In genomic region chr20:36860811-36861624, GRCh38 we compare ENCODE assay signal across 9 cellular contexts. TPM values are rescaled to one million over a fixed set of nuclear protein-coding genes. Genes with fewer than 3 reads are reported as not detected.
A peak's percentile ranks its signal among the peaks of the same experiment; 100 is the strongest.
DNase-seq lines count a peak whose midpoint lies in the region; ATAC-seq and TF ChIP-seq lines count a peak whose summit lies in the region.
"Had no signal": no experiment of that assay in that cellular context is flagged by ENCODE, and none has a peak within 500 bp of the region (broad histone marks: within the 10 kb centered on the region; RNA-seq: fewer than 3 reads in every experiment).

No MANE protein-coding gene starts in this region.

- H3K27ac ChIP-seq in naive thymus-derived CD4-positive, alpha-beta T cell (ENCODE audit: low read depth, low read length): no peak overlapping the region

- intact Hi-C loops in naive thymus-derived CD4-positive, alpha-beta T cell (cut with micrococcal nuclease): loop anchor here (5.0 to 10.0 kb wide), 3 partner anchors 34 to 249 kb away; no protein-coding TSS in a partner anchor

- H3K27me3 Mint-ChIP-seq in IgD-negative memory B cell (no peaks in the 10 kb centered on the region), chondrocyte (ENCODE audit: low read depth) (no peaks in the 10 kb centered on the region)
- peaks cover 0 to 38% (median 8%) of the 10 kb centered on the region in 5 donors for H3K27me3 Mint-ChIP-seq in naive thymus-derived CD4-positive, alpha-beta T cell

- H3K27me3 ChIP-seq in naive thymus-derived CD4-positive, alpha-beta T cell (ENCODE audit: control insufficient read depth in 2 of 2, insufficient read depth in 2 of 2, low read length in 2 of 2): no peaks in the 10 kb centered on the region

- H3K36me3 Mint-ChIP-seq in IgD-negative memory B cell (no peaks in the 10 kb centered on the region), chondrocyte (ENCODE audit: low read depth) (no peaks in the 10 kb centered on the region)
- peaks cover 0 to 4% (median 0%) of the 10 kb centered on the region in 5 donors for H3K36me3 Mint-ChIP-seq in naive thymus-derived CD4-positive, alpha-beta T cell

- H3K9me3 Mint-ChIP-seq in IgD-negative memory B cell (no peaks in the 10 kb centered on the region), chondrocyte (ENCODE audit: low read depth) (no peaks in the 10 kb centered on the region)
- H3K9me3 Mint-ChIP-seq in naive thymus-derived CD4-positive, alpha-beta T cell: no peaks in the 10 kb centered on the region

- TF ChIP-seq CTCF in AG04449 (IDR thresholded peaks at IDR 0.05; ENCODE audit: insufficient read depth, low read length, missing control alignments): no peak
- no peak for TF ChIP-seq CTCF in chondrocyte (IDR thresholded peaks at IDR 0.05)
- TF ChIP-seq CTCF in GM10266 (IDR thresholded peaks at IDR 0.05; ENCODE audit: control insufficient read depth, insufficient read depth, low read depth, missing control alignments): no peak

- peaks cover 13 to 50% (median 32%) of the 10 kb centered on the region in 3 donors for H3K4me1 Mint-ChIP-seq in IgD-negative memory B cell
- peaks cover 60% of the 10 kb centered on the region for H3K4me1 Mint-ChIP-seq in chondrocyte (ENCODE audit: low read depth)
- peaks cover 16 to 32% (median 26%) of the 10 kb centered on the region in 7 donors for H3K4me1 Mint-ChIP-seq in naive thymus-derived CD4-positive, alpha-beta T cell

- H3K4me1 ChIP-seq in naive thymus-derived CD4-positive, alpha-beta T cell (ENCODE audit: control insufficient read depth in 2 of 2, insufficient read depth in 2 of 2, low read length in 2 of 2): peaks cover 0 to 14% of the 10 kb centered on the region in 2 donors

- H3K27ac Mint-ChIP-seq in IgD-negative memory B cell: peak overlapping the region in 2 of 3 donors; percentile 37 to 64
- peak overlapping the region; percentile 67 for H3K27ac Mint-ChIP-seq in chondrocyte (ENCODE audit: unreplicated experiment)
- peak overlapping the region in 2 of 9 donors; percentile 25 to 47 for H3K27ac Mint-ChIP-seq in naive thymus-derived CD4-positive, alpha-beta T cell

- DNase-seq in AG04449 (ENCODE audit: low read depth, low spot score) (no peak), chondrocyte (ENCODE audit: low spot score) (no peak), NCI-H69 (lab: John Stamatoyannopoulos, UW) (no peak), GM10266 (ENCODE audit: extremely low spot score) (no peak)
- DNase-seq in naive thymus-derived CD4-positive, alpha-beta T cell: no peak
- no peak for DNase-seq in stimulated activated CD8-positive, alpha-beta memory T cell treated with anti-CD3 and anti-CD28 coated beads, Interleukin-4, amount 100 ng/mL, for 48 hours
- DNase-seq: cortex of kidney had no signal

- H3K9me3 ChIP-seq in naive thymus-derived CD4-positive, alpha-beta T cell (ENCODE audit: control insufficient read depth in 2 of 3, low read length in 3 of 3): no peaks in the 10 kb centered on the region

- POLR2A ChIA-PET in AG04449 (lab: Yijun Ruan, JAX): interaction anchor here (0.7 to 1.2 kb wide), 4 partner anchors 14 to 87 kb away, joined by 3 read pairs; partner anchors contain the start of gene DSN1
- POLR2A ChIA-PET in naive thymus-derived CD4-positive, alpha-beta T cell (lab: Charles Lee): no interaction called here

- CTCF ChIA-PET in AG04449 (lab: Yijun Ruan, JAX): interaction anchor here (0.7 to 3.8 kb wide), 6 partner anchors 25 to 87 kb away, joined by 3 to 19 read pairs (median 6); partner anchors contain the start of gene DSN1
- CTCF ChIA-PET in naive thymus-derived CD4-positive, alpha-beta T cell (lab: Charles Lee): interaction anchor here (0.5 kb wide), 1 partner anchor 24 kb away, joined by 3 read pairs; no protein-coding TSS in a partner anchor

- H3K4me3 Mint-ChIP-seq in IgD-negative memory B cell (peak overlapping the region; percentile 75 to 88 (median 84)), chondrocyte (ENCODE audit: unreplicated experiment) (peak overlapping the region; percentile 75)
- peak overlapping the region; percentile 19 to 81 (median 52) for H3K4me3 Mint-ChIP-seq in naive thymus-derived CD4-positive, alpha-beta T cell

- H3K4me3 ChIP-seq in AG04449 (ENCODE audit: low read depth, low read length): peak overlapping the region; percentile 69
- H3K4me3 ChIP-seq in naive thymus-derived CD4-positive, alpha-beta T cell (ENCODE audit: low read length): no peak overlapping the region

- no peak for ATAC-seq in naive thymus-derived CD4-positive, alpha-beta T cell
- no peak for ATAC-seq in HG03521 (IDR thresholded peaks at IDR 0.05; ENCODE audit: unreplicated experiment)

- no peaks in the 10 kb centered on the region for H3K36me3 ChIP-seq in naive thymus-derived CD4-positive, alpha-beta T cell (ENCODE audit: control insufficient read depth in 2 of 3, insufficient read depth in 3 of 3, low read length in 3 of 3)

RNA-seq across cellular contexts. Expression of gene TLDC2, which starts 14.9 kb away (rescaled TPM):
- not detected for polyA plus RNA-seq in IgD-negative memory B cell
- not detected in 3 replicates for total RNA-seq in chondrocyte
- total RNA-seq in naive thymus-derived CD4-positive, alpha-beta T cell: under 1 TPM in 2 of 5 experiments, not detected in 3; 0.42 to 0.49 TPM
- polyA plus RNA-seq in naive thymus-derived CD4-positive, alpha-beta T cell: under 1 TPM; 0.37 to 0.38 TPM
